16 cellular contexts compared by ENCODE assay signal in genomic region chr10:81215498-81215897, GRCh38.
DNase-seq lines count a peak whose midpoint lies in the region; ATAC-seq, FAIRE-seq and TF ChIP-seq lines count a peak whose summit lies in the region.
"Had no signal": no experiment of that assay in that cellular context is flagged by ENCODE, and none has a peak within 500 bp of the region (broad histone marks: within the 10 kb centered on the region; RNA-seq: fewer than 3 reads in every experiment).

No MANE protein-coding gene starts in this region.

- H3K36me3 ChIP-seq in body of pancreas (replicated peaks in 1 of 2; ENCODE audit: insufficient read depth in 1 of 2, low read depth in 2 of 2) (no peaks in the 10 kb centered on the region), mesenchymal stem cell (ENCODE audit: control insufficient read depth in 1 of 2, insufficient read depth in 2 of 2, low read depth in 1 of 2, low read length in 2 of 2) (no peaks in the 10 kb centered on the region), small intestine (ENCODE audit: control insufficient read depth in 2 of 2, insufficient read depth in 2 of 2, low read length in 2 of 2) (no peaks in the 10 kb centered on the region)

- FAIRE-seq in small intestine (lab: Jason Lieb, UNC) = no peak

- intact Hi-C loops in left cardiac atrium (cut with DNase I) = no loop called here
- intact Hi-C loops in cardiac septum (cut with DNase I) = no loop called here
- intact Hi-C loops in body of pancreas (cut with DNase I) = no loop called here

- H4K8ac ChIP-seq in mesenchymal stem cell (ENCODE audit: low read length) = peak overlapping the region; percentile 80

- no peak overlapping the region for H2AK5ac ChIP-seq in mesenchymal stem cell (ENCODE audit: low read length, severe bottlenecking)

- H4K91ac ChIP-seq in mesenchymal stem cell (ENCODE audit: low read length) = peak overlapping the region; percentile 92

- no peak overlapping the region for H2BK12ac ChIP-seq in mesenchymal stem cell (ENCODE audit: low read length in 2 of 2)

- no peak overlapping the region for H2BK120ac ChIP-seq in mesenchymal stem cell (ENCODE audit: low read depth, low read length)

- no peak for DNase-seq in left cardiac atrium
- DNase-seq in cardiac septum (ENCODE audit: low spot score) = no peak
- DNase-seq in body of pancreas = no peak
- DNase-seq in mesenchymal stem cell = peak; percentile 32
- DNase-seq in hepatic stellate cell (ENCODE audit: low spot score) = no peak
- no peak for DNase-seq in NCI-H345 (lab: John Stamatoyannopoulos, UW)
- no peak for DNase-seq in small intestine
- DNase-seq: Caco-2, DMS53, H9, NCI-H1092 treated with DMSO at 0.1 percent for 48 hours, NCI-H187, NCI-H774, SHP77 treated with DMSO at 0.1 percent for 48 hours had no signal

- H3K18ac ChIP-seq in mesenchymal stem cell (ENCODE audit: low read depth in 1 of 2, low read length in 2 of 2) = no peak overlapping the region

- TF ChIP-seq POLR2A in body of pancreas (IDR thresholded peaks at IDR 0.05) = no peak

- no peak overlapping the region for H3K23ac ChIP-seq in mesenchymal stem cell (ENCODE audit: low read length in 2 of 2)

- H3K4me1 ChIP-seq in body of pancreas = no peaks in the 10 kb centered on the region
- no peaks in the 10 kb centered on the region for H3K4me1 ChIP-seq in mesenchymal stem cell (ENCODE audit: control insufficient read depth, insufficient read depth, low read depth, low read length)
- H3K4me1 ChIP-seq in small intestine (ENCODE audit: control insufficient read depth in 2 of 2, insufficient read depth in 1 of 2, low read depth in 1 of 2, low read length in 1 of 2) = no peaks in the 10 kb centered on the region
- H3K4me1 ChIP-seq: Caco-2 had no signal

- H3K9me3 ChIP-seq in body of pancreas (no peaks in the 10 kb centered on the region), mesenchymal stem cell (ENCODE audit: control insufficient read depth, low read length) (peaks cover 3% of the 10 kb centered on the region), small intestine (ENCODE audit: control insufficient read depth, low read depth) (no peaks in the 10 kb centered on the region)
- H3K9me3 ChIP-seq: Caco-2 had no signal

- no peaks in the 10 kb centered on the region for H3K27me3 ChIP-seq in body of pancreas
- H3K27me3 ChIP-seq in mesenchymal stem cell (ENCODE audit: control insufficient read depth in 1 of 2, insufficient read depth in 1 of 2, low read length in 2 of 2) = no peaks in the 10 kb centered on the region
- no peaks in the 10 kb centered on the region for H3K27me3 ChIP-seq in small intestine (ENCODE audit: control insufficient read depth in 2 of 2, insufficient read depth in 2 of 2, low read length in 2 of 2)

- no peak overlapping the region for H2BK5ac ChIP-seq in mesenchymal stem cell (ENCODE audit: low read depth, low read length, poor library complexity, severe bottlenecking)

- no peak overlapping the region for H3K4me2 ChIP-seq in mesenchymal stem cell (ENCODE audit: low read length, poor library complexity, severe bottlenecking)

- no peak overlapping the region for H2BK15ac ChIP-seq in mesenchymal stem cell (ENCODE audit: low read depth, poor library complexity, severe bottlenecking)

- H3K4ac ChIP-seq in mesenchymal stem cell (ENCODE audit: low read depth in 1 of 2, low read length in 2 of 2) = no peak overlapping the region

- no peaks in the 10 kb centered on the region for H3K79me1 ChIP-seq in mesenchymal stem cell (replicated peaks; ENCODE audit: low read length, poor library complexity, severe bottlenecking)

- H2AFZ ChIP-seq in mesenchymal stem cell (ENCODE audit: low read depth, low read length) = no peak overlapping the region

- H3K14ac ChIP-seq in mesenchymal stem cell (ENCODE audit: low read length in 2 of 2) = no peak overlapping the region

- ATAC-seq in left cardiac atrium (peak; percentile 19 to 53), body of pancreas (peak; percentile 33), GM18909 (IDR thresholded peaks at IDR 0.05; ENCODE audit: poor library complexity, unreplicated experiment) (no peak)
- ATAC-seq: Panc1 had no signal

- H3K4me3 ChIP-seq in body of pancreas (no peak overlapping the region), mesenchymal stem cell (ENCODE audit: insufficient read depth in 1 of 2, low read depth in 1 of 2, low read length in 2 of 2) (no peak overlapping the region), small intestine (ENCODE audit: low read depth in 1 of 2, low read length in 2 of 2) (no peak overlapping the region)

- 53 to 59% methylated on average over 3 of the region's 3 CpGs for WGBS in body of pancreas, 2 donors
- 94% methylated on average over 1 of the region's 3 CpGs for WGBS in mesenchymal stem cell
- WGBS in small intestine, 3 donors = 59 to 71% (median 70%) methylated on average over 3 of the region's 3 CpGs

- no peak for TF ChIP-seq CTCF in body of pancreas (IDR thresholded peaks at IDR 0.05)

- H3K27ac ChIP-seq in body of pancreas (no peak overlapping the region), mesenchymal stem cell (ENCODE audit: low read length, poor library complexity, severe bottlenecking) (no peak overlapping the region), small intestine (ENCODE audit: low read depth in 1 of 2, low read length in 1 of 2) (no peak overlapping the region)

- no peak overlapping the region for H3K9ac ChIP-seq in mesenchymal stem cell (ENCODE audit: low read length)
